Comparison of ENCODE assay signal across 15 cellular contexts in genomic region chr3:152151216-152151874, GRCh38.
A peak's percentile ranks its signal among the peaks of the same experiment; 100 is the strongest.
DNase-seq lines count a peak whose midpoint lies in the region; ATAC-seq and TF ChIP-seq lines count a peak whose summit lies in the region.
"Had no signal": no experiment of that assay in that cellular context is flagged by ENCODE, and none has a peak within 500 bp of the region (broad histone marks: within the 10 kb centered on the region; RNA-seq: fewer than 3 reads in every experiment).

No MANE protein-coding gene starts in this region.

- H3K36me3 ChIP-seq in suprapubic skin, result no peaks in the 10 kb centered on the region
- no peaks in the 10 kb centered on the region for H3K36me3 ChIP-seq in transverse colon
- H3K36me3 ChIP-seq: neutrophil had no signal

- WGBS in suprapubic skin, result 44% methylated on average over 8 of the region's 8 CpGs
- WGBS in transverse colon (ENCODE audit: low coverage in 1 of 2), 2 donors, result 49 to 65% methylated on average over 3 to 8 of the region's 8 CpGs

- H3K9me3 Mint-ChIP-seq in activated T-cell treated with anti-CD3 and anti-CD28 coated beads, Interleukin-2, amount 50 U/mL, for 4 hours, result no peaks in the 10 kb centered on the region
- peaks cover 0 to 2% of the 10 kb centered on the region in 2 donors for H3K9me3 Mint-ChIP-seq in activated T-cell treated with anti-CD3 and anti-CD28 coated beads, Interleukin-2, amount 50 U/mL, for 72 hours

- no peak for DNase-seq in activated T-cell treated with anti-CD3 and anti-CD28 coated beads, Interleukin-2, amount 50 U/mL, for 4 hours
- DNase-seq in activated T-cell treated with anti-CD3 and anti-CD28 coated beads, Interleukin-2, amount 50 U/mL, for 72 hours, result no peak
- no peak for DNase-seq in epithelial cell of prostate (ENCODE audit: low read depth, low spot score)
- no peak for DNase-seq in suprapubic skin (ENCODE audit: low spot score in 2 of 2)
- no peak for DNase-seq in transverse colon
- no peak for DNase-seq in COLO668 (lab: John Stamatoyannopoulos, UW; ENCODE audit: unreplicated experiment)
- no peak for DNase-seq in NCI-H1105 treated with DMSO at 0.1 percent for 48 hours (lab: John Stamatoyannopoulos, UW)
- DNase-seq: activated T-cell treated with anti-CD3 and anti-CD28 coated beads, Interleukin-2, amount 50 U/mL, for 48 hours; amygdala; cortex of kidney; GDM1; NCI-H1092 treated with DMSO at 0.1 percent for 48 hours; stimulated activated naive CD8-positive, alpha-beta T cell treated with anti-CD3 and anti-CD28 coated beads, Interleukin-15, Interleukin-2, amounts not matched to agents 100 U/mL and 50 U/mL, for 24 hours had no signal

- ATAC-seq in activated T-cell treated with anti-CD3 and anti-CD28 coated beads, Interleukin-2, amount 50 U/mL, for 4 hours, result peak; percentile 54 to 58
- ATAC-seq in activated T-cell treated with anti-CD3 and anti-CD28 coated beads, Interleukin-2, amount 50 U/mL, for 72 hours (replicated peaks in 1 of 2), result no peak
- peak; percentile 57 for ATAC-seq in HG03565 (IDR thresholded peaks at IDR 0.05; ENCODE audit: unreplicated experiment)
- ATAC-seq: stimulated activated naive CD8-positive, alpha-beta T cell treated with anti-CD3 and anti-CD28 coated beads, Interleukin-15, Interleukin-2, amounts not matched to agents 100 U/mL and 50 U/mL, for 24 hours had no signal

- intact Hi-C loops in transverse colon (cut with DNase I; ENCODE audit: low total_unique reads), result no loop called here

- no peaks in the 10 kb centered on the region for H3K36me3 Mint-ChIP-seq in activated T-cell treated with anti-CD3 and anti-CD28 coated beads, Interleukin-2, amount 50 U/mL, for 4 hours (ENCODE audit: insufficient read depth)
- peaks cover 0 to 2% of the 10 kb centered on the region in 2 donors for H3K36me3 Mint-ChIP-seq in activated T-cell treated with anti-CD3 and anti-CD28 coated beads, Interleukin-2, amount 50 U/mL, for 72 hours (ENCODE audit: insufficient read depth in 2 of 2)

- peaks cover 8% of the 10 kb centered on the region for H3K4me1 Mint-ChIP-seq in activated T-cell treated with anti-CD3 and anti-CD28 coated beads, Interleukin-2, amount 50 U/mL, for 4 hours (ENCODE audit: low read depth)
- peaks cover 48% of the 10 kb centered on the region for H3K4me1 Mint-ChIP-seq in activated T-cell treated with anti-CD3 and anti-CD28 coated beads, Interleukin-2, amount 50 U/mL, for 72 hours (ENCODE audit: low read depth)

- no peaks in the 10 kb centered on the region for H3K27me3 ChIP-seq in suprapubic skin
- no peaks in the 10 kb centered on the region for H3K27me3 ChIP-seq in transverse colon
- H3K27me3 ChIP-seq: neutrophil had no signal

- peak overlapping the region; percentile 0 for H3K27ac ChIP-seq in epithelial cell of prostate
- peak overlapping the region; percentile 21 for H3K27ac ChIP-seq in suprapubic skin
- peak overlapping the region in 2 of 4 donors; percentile 32 to 44 for H3K27ac ChIP-seq in transverse colon
- H3K27ac ChIP-seq: neutrophil had no signal

- H3K4me3 Mint-ChIP-seq in activated T-cell treated with anti-CD3 and anti-CD28 coated beads, Interleukin-2, amount 50 U/mL, for 4 hours, result no peak overlapping the region
- no peak overlapping the region for H3K4me3 Mint-ChIP-seq in activated T-cell treated with anti-CD3 and anti-CD28 coated beads, Interleukin-2, amount 50 U/mL, for 72 hours

- H3K9me3 ChIP-seq in suprapubic skin, result no peaks in the 10 kb centered on the region
- no peaks in the 10 kb centered on the region for H3K9me3 ChIP-seq in transverse colon
- H3K9me3 ChIP-seq: neutrophil had no signal

- TF ChIP-seq POLR2A in suprapubic skin (IDR thresholded peaks at IDR 0.05) (no peak), transverse colon (IDR thresholded peaks at IDR 0.05) (no peak)

- no peaks in the 10 kb centered on the region for H3K4me1 ChIP-seq in suprapubic skin
- peaks cover 0 to 10% (median 0%) of the 10 kb centered on the region in 4 donors for H3K4me1 ChIP-seq in transverse colon

- H3K4me3 ChIP-seq in suprapubic skin (no peak overlapping the region), transverse colon (no peak overlapping the region)

- TF ChIP-seq CTCF in suprapubic skin (IDR thresholded peaks at IDR 0.05) (no peak), transverse colon (IDR thresholded peaks at IDR 0.05) (no peak)

- no peak overlapping the region for H3K27ac Mint-ChIP-seq in activated T-cell treated with anti-CD3 and anti-CD28 coated beads, Interleukin-2, amount 50 U/mL, for 72 hours

- in situ Hi-C loops in transverse colon (cut with MboI; ENCODE audit: low pct_ligation_motif_present in 1 of 4, low pct_unique_long_range_greater_than_20kb in 1 of 4, low sequenced_read_pairs in 3 of 4), result no loop called here

- no peak for TF ChIP-seq EP300 in suprapubic skin (IDR thresholded peaks at IDR 0.05)
- no peak for TF ChIP-seq EP300 in transverse colon (IDR thresholded peaks at IDR 0.05; ENCODE audit: low read depth)

- no peaks in the 10 kb centered on the region for H3K27me3 Mint-ChIP-seq in activated T-cell treated with anti-CD3 and anti-CD28 coated beads, Interleukin-2, amount 50 U/mL, for 4 hours (ENCODE audit: low read depth)
- H3K27me3 Mint-ChIP-seq in activated T-cell treated with anti-CD3 and anti-CD28 coated beads, Interleukin-2, amount 50 U/mL, for 72 hours (ENCODE audit: low read depth), result peaks cover 14% of the 10 kb centered on the region

Comparison
In these comparisons a context has a peak if more than half of its experiments do, and no peak if none do; other contexts are left out.
1. ATAC-seq: peak in activated T-cell treated with anti-CD3 and anti-CD28 coated beads, Interleukin-2, amount 50 U/mL, for 4 hours (2 of 2) and HG03565 (single experiment); none in activated T-cell treated with anti-CD3 and anti-CD28 coated beads, Interleukin-2, amount 50 U/mL, for 72 hours (0 of 2).